In the genomic region with DNA sequence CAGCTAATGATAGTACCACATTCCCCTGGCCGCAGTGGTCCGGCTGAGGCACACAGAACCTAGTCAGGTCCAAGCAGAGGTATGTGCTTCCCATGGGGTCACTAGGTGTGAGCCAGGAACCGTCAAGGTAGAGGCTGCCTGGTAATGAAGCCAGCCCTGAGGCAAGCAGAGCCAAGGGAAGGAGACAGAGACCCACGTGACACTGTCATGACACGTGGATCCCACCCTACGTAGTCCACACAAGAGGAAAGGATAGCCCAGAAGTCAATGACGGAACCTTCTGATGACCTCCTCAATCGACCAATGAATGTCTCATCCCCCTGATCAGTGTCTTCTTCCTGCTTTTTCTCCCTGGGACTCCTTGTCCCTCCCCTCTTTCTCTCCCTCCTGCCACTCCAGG, we compare ENCODE assay signal across 16 cellular contexts. TPM values are rescaled to one million over a fixed set of nuclear protein-coding genes. Genes with fewer than 3 reads are reported as not detected.
"Had no signal": no experiment of that assay in that cellular context is flagged by ENCODE, and none has a peak within 500 bp of the region (broad histone marks: within the 10 kb centered on the region; RNA-seq: fewer than 3 reads in every experiment).

No MANE protein-coding gene starts in this region.

- H3K9me3 Mint-ChIP-seq: activated CD4-positive, alpha-beta T cell treated with anti-CD3 and anti-CD28 coated beads, Interleukin-2, amount 10 ng/mL, durations not matched to agents 24 days and 14 days; activated CD8-positive, alpha-beta T cell treated with anti-CD3 and anti-CD28 coated beads for 36 hours; activated naive CD4-positive, alpha-beta T cell treated with anti-CD3 and anti-CD28 coated beads for 36 hours; activated T-cell treated with anti-CD3 and anti-CD28 coated beads, Interleukin-2, amount 50 U/mL, for 24 hours; activated T-helper 2 cell treated with anti-CD3 and anti-CD28 coated beads, Interferon-gamma antibody, Interleukin-2, Interleukin-4, amounts not matched to agents 10 μg/mL and 5 μg/mL and 100 μg/mL, durations not matched to agents 14 hours and 24 hours and 36 hours; brain; central memory CD8-positive, alpha-beta T cell; endodermal cell; natural killer cell; stimulated activated naive CD8-positive, alpha-beta T cell treated with anti-CD3 and anti-CD28 coated beads, Interleukin-15, amount 100 ng/mL, for 72 hours had no signal

- H3K27me3 Mint-ChIP-seq: activated CD4-positive, alpha-beta T cell treated with anti-CD3 and anti-CD28 coated beads, Interleukin-2, amount 10 ng/mL, durations not matched to agents 24 days and 14 days; activated CD8-positive, alpha-beta T cell treated with anti-CD3 and anti-CD28 coated beads for 36 hours; brain; stimulated activated naive CD8-positive, alpha-beta T cell treated with anti-CD3 and anti-CD28 coated beads, Interleukin-15, amount 100 ng/mL, for 72 hours had no signal

- H3K27me3 ChIP-seq: colonic mucosa had no signal

- H3K4me1 ChIP-seq: colonic mucosa had no signal

- H3K4me1 Mint-ChIP-seq: activated CD4-positive, alpha-beta T cell treated with anti-CD3 and anti-CD28 coated beads, Interleukin-2, amount 10 ng/mL, durations not matched to agents 24 days and 14 days; central memory CD8-positive, alpha-beta T cell; natural killer cell; stimulated activated naive CD8-positive, alpha-beta T cell treated with anti-CD3 and anti-CD28 coated beads, Interleukin-15, amount 100 ng/mL, for 72 hours had no signal

- DNase-seq: activated CD4-positive, alpha-beta T cell treated with anti-CD3 and anti-CD28 coated beads, Interleukin-2, amount 10 ng/mL, durations not matched to agents 24 days and 14 days; activated CD8-positive, alpha-beta T cell treated with anti-CD3 and anti-CD28 coated beads for 36 hours; activated naive CD4-positive, alpha-beta T cell treated with anti-CD3 and anti-CD28 coated beads for 36 hours; activated T-cell treated with anti-CD3 and anti-CD28 coated beads, Interleukin-2, amount 50 U/mL, for 24 hours; colonic mucosa; endodermal cell; lower lobe of right lung; natural killer cell; stimulated activated CD4-positive, alpha-beta T cell treated with anti-CD3 and anti-CD28 coated beads, Interleukin-2, amount 100 ng/mL, for 24 hours; stimulated activated naive CD8-positive, alpha-beta T cell treated with anti-CD3 and anti-CD28 coated beads, Interleukin-15, amount 100 ng/mL, for 72 hours; T1000 had no signal

- H3K27ac Mint-ChIP-seq: activated CD4-positive, alpha-beta T cell treated with anti-CD3 and anti-CD28 coated beads, Interleukin-2, amount 10 ng/mL, durations not matched to agents 24 days and 14 days; activated CD8-positive, alpha-beta T cell treated with anti-CD3 and anti-CD28 coated beads for 36 hours; activated naive CD4-positive, alpha-beta T cell treated with anti-CD3 and anti-CD28 coated beads for 36 hours; activated T-cell treated with anti-CD3 and anti-CD28 coated beads, Interleukin-2, amount 50 U/mL, for 24 hours; activated T-helper 2 cell treated with anti-CD3 and anti-CD28 coated beads, Interferon-gamma antibody, Interleukin-2, Interleukin-4, amounts not matched to agents 10 μg/mL and 5 μg/mL and 100 μg/mL, durations not matched to agents 14 hours and 24 hours and 36 hours; brain; endodermal cell; natural killer cell had no signal

- H3K36me3 Mint-ChIP-seq: brain, natural killer cell had no signal

- ATAC-seq: activated CD8-positive, alpha-beta T cell treated with anti-CD3 and anti-CD28 coated beads for 36 hours; lower lobe of right lung; natural killer cell; stimulated activated naive CD8-positive, alpha-beta T cell treated with anti-CD3 and anti-CD28 coated beads, Interleukin-15, amount 100 ng/mL, for 72 hours had no signal

- H3K4me3 Mint-ChIP-seq: activated CD4-positive, alpha-beta T cell treated with anti-CD3 and anti-CD28 coated beads, Interleukin-2, amount 10 ng/mL, durations not matched to agents 24 days and 14 days; activated CD8-positive, alpha-beta T cell treated with anti-CD3 and anti-CD28 coated beads for 36 hours; activated naive CD4-positive, alpha-beta T cell treated with anti-CD3 and anti-CD28 coated beads for 36 hours; activated T-cell treated with anti-CD3 and anti-CD28 coated beads, Interleukin-2, amount 50 U/mL, for 24 hours; brain; central memory CD8-positive, alpha-beta T cell; endodermal cell; natural killer cell; stimulated activated naive CD8-positive, alpha-beta T cell treated with anti-CD3 and anti-CD28 coated beads, Interleukin-15, amount 100 ng/mL, for 72 hours had no signal

- H3K36me3 ChIP-seq: colonic mucosa, lower lobe of right lung had no signal

- H3K27ac ChIP-seq: colonic mucosa, epithelial cell of prostate, lower lobe of right lung had no signal

- H3K9me3 ChIP-seq: colonic mucosa, lower lobe of right lung had no signal

- H3K4me3 ChIP-seq: colonic mucosa, lower lobe of right lung had no signal

RNA-seq across cellular contexts. Expression of a gene that starts 19.0 kb away (rescaled TPM):
- total RNA-seq: activated CD4-positive, alpha-beta T cell treated with anti-CD3 and anti-CD28 coated beads, Interleukin-2, amount 10 ng/mL, durations not matched to agents 24 days and 14 days; activated naive CD4-positive, alpha-beta T cell treated with anti-CD3 and anti-CD28 coated beads for 36 hours; activated T-helper 2 cell treated with anti-CD3 and anti-CD28 coated beads, Interferon-gamma antibody, Interleukin-2, Interleukin-4, amounts not matched to agents 10 μg/mL and 5 μg/mL and 100 μg/mL, durations not matched to agents 14 hours and 24 hours and 36 hours; T-helper 1 cell treated with Interleukin-12 subunit alpha and Interleukin-12 subunit beta and Interleukin-4 antibody, amounts not matched to agents 30 ng/mL and 1 ng/mL, for 36 hours had no signal
